In genomic region chr6:1598886-1599285, GRCh38 we compare ENCODE assay signal across 23 cellular contexts. TPM values are rescaled to one million over a fixed set of nuclear protein-coding genes. Genes with fewer than 3 reads are reported as not detected.
DNase-seq lines count a peak whose midpoint lies in the region; ATAC-seq and TF ChIP-seq lines count a peak whose summit lies in the region.
"Had no signal": no experiment of that assay in that cellular context is flagged by ENCODE, and none has a peak within 500 bp of the region (broad histone marks: within the 10 kb centered on the region; RNA-seq: fewer than 3 reads in every experiment).

No MANE protein-coding gene starts in this region.

- H4K20me1 ChIP-seq in GM23338 (replicated peaks; ENCODE audit: insufficient read depth) = no peaks in the 10 kb centered on the region

- H3K4me3 ChIP-seq in GM23338 = no peak overlapping the region
- no peak overlapping the region for H3K4me3 ChIP-seq in HEK293 (ENCODE audit: low read depth, low read length)
- H3K4me3 ChIP-seq: A549; BLaER1 treated with 17β-estradiol and CSF1 and Interleukin-3, amounts not matched to agents 10 nM and 100 nM; GM12878; GM23248 had no signal

- no peaks in the 10 kb centered on the region for H3K9me3 Mint-ChIP-seq in GM23338
- H3K9me3 Mint-ChIP-seq in activated T-helper 1 cell treated with anti-CD3 and anti-CD28 coated beads, Interleukin-12 subunit alpha, Interleukin-12 subunit beta, Interleukin-2, Interleukin-4 antibody, amounts not matched to agents 30 ng/mL and 10 ng/mL and 1 ng/mL, durations not matched to agents 14 hours and 24 hours and 36 hours = no peaks in the 10 kb centered on the region
- H3K9me3 Mint-ChIP-seq in activated T-cell treated with anti-CD3 and anti-CD28 coated beads, Interleukin-2, amount 50 U/mL, for 4 hours = no peaks in the 10 kb centered on the region
- H3K9me3 Mint-ChIP-seq: CD4-positive, alpha-beta T cell had no signal

- no peaks in the 10 kb centered on the region for H3F3A ChIP-seq in GM23338 (replicated peaks; ENCODE audit: low read depth)

- no peak overlapping the region for H3K4me2 ChIP-seq in GM23338
- H3K4me2 ChIP-seq: A549; BLaER1 treated with 17β-estradiol and CSF1 and Interleukin-3, amounts not matched to agents 10 nM and 100 nM had no signal

- intact Hi-C loops in posterior vena cava (cut with DNase I) = loop anchor here in 1 of 2 donors (5.0 kb wide), 2 partner anchors 1038 to 1148 kb away; no protein-coding TSS in a partner anchor
- intact Hi-C loops in activated T-helper 1 cell treated with anti-CD3 and anti-CD28 coated beads, Interleukin-12 subunit alpha, Interleukin-12 subunit beta, Interleukin-2, Interleukin-4 antibody, amounts not matched to agents 30 ng/mL and 10 ng/mL and 1 ng/mL, durations not matched to agents 14 hours and 24 hours and 36 hours (cut with micrococcal nuclease) = no loop called here

- no peak overlapping the region for H3K27ac Mint-ChIP-seq in GM23338
- H3K27ac Mint-ChIP-seq in activated T-helper 1 cell treated with anti-CD3 and anti-CD28 coated beads, Interleukin-12 subunit alpha, Interleukin-12 subunit beta, Interleukin-2, Interleukin-4 antibody, amounts not matched to agents 30 ng/mL and 10 ng/mL and 1 ng/mL, durations not matched to agents 14 hours and 24 hours and 36 hours = no peak overlapping the region
- H3K27ac Mint-ChIP-seq: CD14-positive monocyte; CD4-positive, alpha-beta T cell; CD8-positive, alpha-beta memory T cell had no signal

- DNase-seq in GM23338 (ENCODE audit: low spot score) (no peak), mesenteric fat pad (ENCODE audit: low spot score) (peak; percentile 87), posterior vena cava (ENCODE audit: low spot score) (peak; percentile 74), UCSD-AML1 (lab: John Stamatoyannopoulos, UW; ENCODE audit: unreplicated experiment) (no peak)
- DNase-seq in activated T-helper 1 cell treated with anti-CD3 and anti-CD28 coated beads, Interleukin-12 subunit alpha, Interleukin-12 subunit beta, Interleukin-2, Interleukin-4 antibody, amounts not matched to agents 30 ng/mL and 10 ng/mL and 1 ng/mL, durations not matched to agents 14 hours and 24 hours and 36 hours (ENCODE audit: low spot score) = no peak
- DNase-seq in activated T-cell treated with anti-CD3 and anti-CD28 coated beads, Interleukin-2, amount 50 U/mL, for 4 hours = no peak
- DNase-seq: 8988T; ACHN; AML-193; BE2C; CD4-positive, alpha-beta T cell; CD8-positive, alpha-beta memory T cell; DMS 273 treated with DMSO at 0.1 percent for 48 hours; DMS79; EL; GDM1; GM23248; HCEC 1CT had no signal

- 0 out of 2 replicates have a peak overlapping the region, but pooled peaks have one; percentile 14 for H2AFZ ChIP-seq in GM23338
- H2AFZ ChIP-seq: GM23248 had no signal

- TF ChIP-seq CTCF in GM23338 (conservative IDR thresholded peaks at IDR 0.05; ENCODE audit: low read depth in 2 of 2) (no peak), HEK293 (tag by site-specific recombination; IDR thresholded peaks at IDR 0.05) (no peak)

- H3K36me3 ChIP-seq in GM23338 (ENCODE audit: insufficient read depth) (no peaks in the 10 kb centered on the region), HEK293 (ENCODE audit: control insufficient read depth in 2 of 2, insufficient read depth in 1 of 2, low read length in 2 of 2) (no peaks in the 10 kb centered on the region)
- H3K36me3 ChIP-seq: BE2C; BLaER1 treated with 17β-estradiol and CSF1 and Interleukin-3, amounts not matched to agents 10 nM and 100 nM had no signal

- POLR2A ChIA-PET in HEK293 (lab: Yijun Ruan, JAX) = interaction anchor here (3.3 kb wide), 1 partner anchor 12 kb away, joined by 24 read pairs; the partner anchor contains the start of gene FOXC1

- CTCF ChIA-PET in HEK293 (lab: Yijun Ruan, JAX) = interaction anchor here (0.6 to 4.6 kb wide), 7 partner anchors 220 to 1097 kb away, joined by 3 to 43 read pairs (median 6); no protein-coding TSS in a partner anchor

- H3K4me1 Mint-ChIP-seq in GM23338 = peaks cover 26% of the 10 kb centered on the region
- peaks cover 4% of the 10 kb centered on the region for H3K4me1 Mint-ChIP-seq in activated T-helper 1 cell treated with anti-CD3 and anti-CD28 coated beads, Interleukin-12 subunit alpha, Interleukin-12 subunit beta, Interleukin-2, Interleukin-4 antibody, amounts not matched to agents 30 ng/mL and 10 ng/mL and 1 ng/mL, durations not matched to agents 14 hours and 24 hours and 36 hours (ENCODE audit: low read depth)
- H3K4me1 Mint-ChIP-seq in activated T-cell treated with anti-CD3 and anti-CD28 coated beads, Interleukin-2, amount 50 U/mL, for 4 hours (ENCODE audit: low read depth) = peaks cover 3% of the 10 kb centered on the region

- H3K27me3 ChIP-seq in GM23338 (ENCODE audit: insufficient read depth) = peaks cover 23% of the 10 kb centered on the region

- no peaks in the 10 kb centered on the region for H3K9me3 ChIP-seq in HEK293 (ENCODE audit: control insufficient read depth, insufficient read depth, low read depth, low read length)
- H3K9me3 ChIP-seq: A549; BE2C; BLaER1 treated with 17β-estradiol and CSF1 and Interleukin-3, amounts not matched to agents 10 nM and 100 nM had no signal

- no peaks in the 10 kb centered on the region for H3K9me2 ChIP-seq in GM23338 (ENCODE audit: insufficient read depth)

- no peaks in the 10 kb centered on the region for H3K36me3 Mint-ChIP-seq in GM23338 (ENCODE audit: low read depth)
- H3K36me3 Mint-ChIP-seq in activated T-helper 1 cell treated with anti-CD3 and anti-CD28 coated beads, Interleukin-12 subunit alpha, Interleukin-12 subunit beta, Interleukin-2, Interleukin-4 antibody, amounts not matched to agents 30 ng/mL and 10 ng/mL and 1 ng/mL, durations not matched to agents 14 hours and 24 hours and 36 hours (ENCODE audit: low read depth) = no peaks in the 10 kb centered on the region
- H3K36me3 Mint-ChIP-seq in activated T-cell treated with anti-CD3 and anti-CD28 coated beads, Interleukin-2, amount 50 U/mL, for 4 hours (ENCODE audit: insufficient read depth) = no peaks in the 10 kb centered on the region
- H3K36me3 Mint-ChIP-seq: CD8-positive, alpha-beta memory T cell had no signal

- ATAC-seq in GM23338 = no peak
- no peak for ATAC-seq in activated T-cell treated with anti-CD3 and anti-CD28 coated beads, Interleukin-2, amount 50 U/mL, for 4 hours
- ATAC-seq: A549, GM12878 had no signal

- peaks cover 56% of the 10 kb centered on the region for H3K27me3 Mint-ChIP-seq in GM23338 (ENCODE audit: insufficient read depth, low read depth, poor library complexity)
- peaks cover 66% of the 10 kb centered on the region for H3K27me3 Mint-ChIP-seq in activated T-helper 1 cell treated with anti-CD3 and anti-CD28 coated beads, Interleukin-12 subunit alpha, Interleukin-12 subunit beta, Interleukin-2, Interleukin-4 antibody, amounts not matched to agents 30 ng/mL and 10 ng/mL and 1 ng/mL, durations not matched to agents 14 hours and 24 hours and 36 hours (ENCODE audit: insufficient read depth)
- H3K27me3 Mint-ChIP-seq in activated T-cell treated with anti-CD3 and anti-CD28 coated beads, Interleukin-2, amount 50 U/mL, for 4 hours (ENCODE audit: low read depth) = peaks cover 77% of the 10 kb centered on the region

- no peaks in the 10 kb centered on the region for H3K79me2 ChIP-seq in GM23338 (replicated peaks; ENCODE audit: insufficient read depth)

- no peak overlapping the region for H3K4me3 Mint-ChIP-seq in GM23338
- no peak overlapping the region for H3K4me3 Mint-ChIP-seq in activated T-helper 1 cell treated with anti-CD3 and anti-CD28 coated beads, Interleukin-12 subunit alpha, Interleukin-12 subunit beta, Interleukin-2, Interleukin-4 antibody, amounts not matched to agents 30 ng/mL and 10 ng/mL and 1 ng/mL, durations not matched to agents 14 hours and 24 hours and 36 hours
- no peak overlapping the region for H3K4me3 Mint-ChIP-seq in activated T-cell treated with anti-CD3 and anti-CD28 coated beads, Interleukin-2, amount 50 U/mL, for 4 hours
- H3K4me3 Mint-ChIP-seq: CD4-positive, alpha-beta T cell; CD8-positive, alpha-beta memory T cell had no signal

- H3K4me1 ChIP-seq in GM23338 (ENCODE audit: insufficient read depth) = peaks cover 5% of the 10 kb centered on the region; the same call in 1 of the 2 replicates
- peaks cover 34% of the 10 kb centered on the region for H3K4me1 ChIP-seq in HEK293 (ENCODE audit: control insufficient read depth, insufficient read depth, low read length)

- H3K27ac ChIP-seq in GM23338 (ENCODE audit: low read depth) = no peak overlapping the region
- H3K27ac ChIP-seq in HEK293 (ENCODE audit: extremely low read depth, low read depth, low read length) = peak overlapping the region; percentile 90; the same call in 1 of the 2 replicates
- H3K27ac ChIP-seq: BLaER1 treated with 17β-estradiol and CSF1 and Interleukin-3, amounts not matched to agents 10 nM and 100 nM; GM23248 had no signal

TF ChIP-seq in GM23338, 12 proteins besides CTCF, POLR2A, EP300 and RAD21 (continues in another document):
- no peak for TF ChIP-seq ZNF114 (CRISPR knock-in tag; IDR thresholded peaks at IDR 0.05)

TF ChIP-seq in HEK293, 187 proteins besides CTCF, POLR2A, EP300 and RAD21:
- TF ChIP-seq ZNF366 (tag by site-specific recombination; conservative IDR thresholded peaks at IDR 0.05) (no peak), ZNF248 (tag by site-specific recombination; IDR thresholded peaks at IDR 0.05) (no peak), TRIM28 (IDR thresholded peaks at IDR 0.05; ENCODE audit: borderline replicate concordance, low read length) (no peak), FEZF1 (tag by site-specific recombination; IDR thresholded peaks at IDR 0.05) (no peak), TCF7L2 (IDR thresholded peaks at IDR 0.05; ENCODE audit: borderline replicate concordance, low read depth, low read length) (no peak), ZNF416 (tag by site-specific recombination; IDR thresholded peaks at IDR 0.05) (no peak)
TF ChIP-seq in HEK293: peak in this region for 0.

RNA-seq across cellular contexts. Expression of gene FOXC1, which starts 10.8 kb away (rescaled TPM):
- 0.10 and 0.27 TPM in 2 replicates for total RNA-seq in GM23338 (2014; rRNA removed; shearing (Covaris generic))
- 0.13 and 0.21 TPM in 2 replicates for polyA plus RNA-seq in GM23338 (2016; fragmentation: Nextera tagmentation; extraction: Ambion mirVana)
- total RNA-seq in mesenteric fat pad (7.6 TPM), posterior vena cava (10 to 100 TPM; 27.6 to 33.5 TPM)
- total RNA-seq in activated T-helper 1 cell treated with anti-CD3 and anti-CD28 coated beads, Interleukin-12 subunit alpha, Interleukin-12 subunit beta, Interleukin-2, Interleukin-4 antibody, amounts not matched to agents 30 ng/mL and 10 ng/mL and 1 ng/mL, durations not matched to agents 14 hours and 24 hours and 36 hours = 0.23 and 0.44 TPM in 2 replicates
- total RNA-seq in activated T-cell treated with anti-CD3 and anti-CD28 coated beads, Interleukin-2, amount 50 U/mL, for 4 hours = under 1 TPM; 0.05 to 0.08 (median 0.05) TPM
- total RNA-seq: CD4-positive, alpha-beta T cell; CD8-positive, alpha-beta memory T cell had no signal
- polyA plus RNA-seq: CD14-positive monocyte; CD8-positive, alpha-beta memory T cell had no signal

Comparison
In these comparisons a context has a peak if more than half of its experiments do, and no peak if none do; other contexts are left out.
1. DNase-seq: peak in mesenteric fat pad (single experiment) and posterior vena cava (single experiment); none in GM23338 (single experiment), UCSD-AML1 (single experiment), activated T-helper 1 cell treated with anti-CD3 and anti-CD28 coated beads, Interleukin-12 subunit alpha, Interleukin-12 subunit beta, Interleukin-2, Interleukin-4 antibody, amounts not matched to agents 30 ng/mL and 10 ng/mL and 1 ng/mL, durations not matched to agents 14 hours and 24 hours and 36 hours (single experiment) and activated T-cell treated with anti-CD3 and anti-CD28 coated beads, Interleukin-2, amount 50 U/mL, for 4 hours (single experiment).